ENCODE assay signal across 17 cellular contexts in the genomic region with DNA sequence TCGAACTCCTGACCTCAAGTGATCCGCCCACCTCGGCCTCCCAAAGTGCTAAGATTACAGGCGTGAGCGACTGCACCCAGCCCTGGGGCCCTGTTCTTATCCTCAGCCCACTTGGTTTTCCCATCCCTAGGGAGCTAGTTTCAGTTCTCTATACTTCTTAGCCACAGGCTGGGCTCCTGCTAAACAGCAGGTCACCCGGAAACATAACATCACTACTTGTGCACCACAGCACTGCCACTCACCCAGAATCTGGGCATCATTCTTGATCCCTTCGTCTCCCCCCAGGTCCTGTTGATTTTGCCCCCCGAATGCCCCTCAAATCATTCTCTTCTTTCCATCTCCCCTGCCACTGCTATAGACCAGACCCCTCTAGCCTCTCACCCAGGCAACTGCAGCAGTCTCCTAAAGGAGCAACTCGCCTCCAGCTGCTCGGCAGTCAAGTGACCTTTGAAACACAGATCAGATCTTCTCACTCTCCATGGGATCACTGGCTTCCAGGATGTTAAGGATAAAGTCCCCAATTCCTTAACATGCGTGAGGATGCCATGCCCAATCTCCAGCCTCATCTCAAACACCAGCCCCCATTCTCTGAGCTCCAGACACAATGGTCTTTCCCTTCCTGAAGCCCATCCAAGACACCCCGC. TPM values are rescaled to one million over a fixed set of nuclear protein-coding genes. Genes with fewer than 3 reads are reported as not detected.
DNase-seq lines count a peak whose midpoint lies in the region; ATAC-seq and TF ChIP-seq lines count a peak whose summit lies in the region.
"Had no signal": no experiment of that assay in that cellular context is flagged by ENCODE, and none has a peak within 500 bp of the region (broad histone marks: within the 10 kb centered on the region; RNA-seq: fewer than 3 reads in every experiment).

No MANE protein-coding gene starts in this region.

- H3K27ac Mint-ChIP-seq in memory B cell: no peak overlapping the region
- H3K27ac Mint-ChIP-seq: activated CD4-positive, alpha-beta T cell treated with anti-CD3 and anti-CD28 coated beads, Interleukin-2, amount 10 ng/mL, durations not matched to agents 7 days and 5 days; CD4-positive, CD25-positive, alpha-beta regulatory T cell had no signal

- H4K20me1 ChIP-seq in IMR-90 (ENCODE audit: insufficient read depth, low read length): no peaks in the 10 kb centered on the region

- no peaks in the 10 kb centered on the region for H3K9me3 Mint-ChIP-seq in memory B cell
- H3K9me3 Mint-ChIP-seq: activated CD4-positive, alpha-beta T cell treated with anti-CD3 and anti-CD28 coated beads, Interleukin-2, amount 10 ng/mL, durations not matched to agents 7 days and 5 days; CD4-positive, CD25-positive, alpha-beta regulatory T cell had no signal

- WGBS in IMR-90 (ENCODE audit: extremely low coverage in 2 of 2, insufficient read length in 1 of 2), 2 experiments: 94% methylated on average over 9 of the region's 12 CpGs; no CpG with 5 or more reads in 1 of the 2 experiments

- H3K36me3 Mint-ChIP-seq in memory B cell: no peaks in the 10 kb centered on the region
- H3K36me3 Mint-ChIP-seq: CD4-positive, CD25-positive, alpha-beta regulatory T cell had no signal

- peaks cover 8% of the 10 kb centered on the region for H3K4me1 Mint-ChIP-seq in memory B cell

- H3K4me3 ChIP-seq in IMR-90 (ENCODE audit: insufficient read depth, low read depth, low read length) (no peak overlapping the region), H7 (ENCODE audit: insufficient read depth, low read depth, low read length) (no peak overlapping the region)
- H3K4me3 ChIP-seq: breast epithelium, K562, vagina had no signal

- no peak for TF ChIP-seq POLR2A in IMR-90 (IDR thresholded peaks at IDR 0.05; ENCODE audit: low read depth, low read length)

- BruUV-seq in IMR-90 (replicated peaks; lab: Mats Ljungman, UMichigan): no TSS peak

- TF ChIP-seq RAD21 in IMR-90 (IDR thresholded peaks at IDR 0.05; ENCODE audit: low read length): no peak

- no peak overlapping the region for H2BK15ac ChIP-seq in IMR-90 (ENCODE audit: low read depth, low read length)

- TF ChIP-seq CTCF in IMR-90 (conservative IDR thresholded peaks at IDR 0.05; ENCODE audit: low read depth, low read length): no peak

- CTCF ChIA-PET in IMR-90 (lab: Yijun Ruan, JAX): interaction anchor here (1.2 kb wide), 3 partner anchors 40 to 126 kb away, joined by 3 to 5 read pairs (median 4); no protein-coding TSS in a partner anchor

- H2AFZ ChIP-seq in IMR-90 (replicated peaks; ENCODE audit: low read length, poor library complexity): no peak overlapping the region

- dilution Hi-C loops in IMR-90 (cut with HindIII; ENCODE audit: low sequenced_read_pairs, unreplicated experiment): no loop called here

- no peak overlapping the region for H2BK20ac ChIP-seq in IMR-90 (ENCODE audit: low read depth, low read length)

- H3K27me3 ChIP-seq in IMR-90 (ENCODE audit: control insufficient read depth, insufficient read depth, low read length): no peaks in the 10 kb centered on the region
- H3K27me3 ChIP-seq in H7 (ENCODE audit: control insufficient read depth, insufficient read depth, low read length): no peaks in the 10 kb centered on the region
- H3K27me3 ChIP-seq: breast epithelium, vagina had no signal

- peak overlapping the region; percentile 65 for H2AK9ac ChIP-seq in IMR-90 (replicated peaks; ENCODE audit: low read depth, low read length, poor library complexity)

- H3K79me1 ChIP-seq in IMR-90 (ENCODE audit: low read depth in 1 of 2, low read length in 2 of 2): no peaks in the 10 kb centered on the region; a peak in 1 of 4 replicates

- POLR2A ChIA-PET in IMR-90 (lab: Charles Lee; ENCODE audit: unreplicated experiment): no interaction called here

- H2AK5ac ChIP-seq in IMR-90 (ENCODE audit: low read depth, low read length): no peak overlapping the region

- no peaks in the 10 kb centered on the region for H3K9me1 ChIP-seq in IMR-90 (ENCODE audit: insufficient read depth, low read length)

- no peaks in the 10 kb centered on the region for H3K27me3 Mint-ChIP-seq in memory B cell

- H3K14ac ChIP-seq in IMR-90 (replicated peaks; ENCODE audit: low read depth, low read length): no peak overlapping the region

- no peak overlapping the region for H4K91ac ChIP-seq in IMR-90 (ENCODE audit: insufficient read depth, low read depth, low read length)

- H2BK120ac ChIP-seq in IMR-90 (ENCODE audit: low read depth, low read length): no peak overlapping the region

- H3K36me3 ChIP-seq in IMR-90 (ENCODE audit: control insufficient read depth, insufficient read depth, low read length): peaks cover 19% of the 10 kb centered on the region
- no peaks in the 10 kb centered on the region for H3K36me3 ChIP-seq in H7 (replicated peaks; ENCODE audit: control insufficient read depth, insufficient read depth, low read length)
- H3K36me3 ChIP-seq: breast epithelium had no signal

- H3K9ac ChIP-seq in IMR-90 (ENCODE audit: low read depth, low read length): no peak overlapping the region

- no peaks in the 10 kb centered on the region for H3K4me1 ChIP-seq in IMR-90 (ENCODE audit: control insufficient read depth, insufficient read depth, low read length)
- H3K4me1 ChIP-seq: breast epithelium, vagina had no signal

- no peak overlapping the region for H3K4ac ChIP-seq in IMR-90 (ENCODE audit: low read depth, low read length)

- no peaks in the 10 kb centered on the region for H3K9me3 ChIP-seq in IMR-90 (ENCODE audit: control insufficient read depth, insufficient read depth, low read length)
- H3K9me3 ChIP-seq: breast epithelium, vagina had no signal

- no peak overlapping the region for H3K56ac ChIP-seq in IMR-90 (ENCODE audit: extremely low read depth, insufficient read depth, low read length)

- no peak overlapping the region for H4K8ac ChIP-seq in IMR-90 (ENCODE audit: low read depth in 2 of 2, low read length in 2 of 2)

- ATAC-seq in IMR-90 (ENCODE audit: low read depth) (no peak), memory B cell (ENCODE audit: low read depth) (peak; percentile 18)
- ATAC-seq in activated CD4-positive, CD25-positive, alpha-beta regulatory T cell treated with anti-CD3 and anti-CD28 coated beads, Interleukin-2, amount 50 U/mL, for 24 hours: no peak

- no peak overlapping the region for H4K5ac ChIP-seq in IMR-90 (ENCODE audit: low read depth, low read length)

- intact Hi-C loops in IMR-90 (cut with micrococcal nuclease): no loop called here

- in situ Hi-C loops in IMR-90 (cut with MboI; ENCODE audit: low sequenced_read_pairs): loop anchor here (5.0 to 10.0 kb wide), 2 partner anchors 173 to 325 kb away; no protein-coding TSS in a partner anchor

- H3K18ac ChIP-seq in IMR-90 (ENCODE audit: low read depth, low read length): no peak overlapping the region

- no peak overlapping the region for H3K23ac ChIP-seq in IMR-90 (ENCODE audit: low read depth, low read length)

- no peak overlapping the region for H3K4me2 ChIP-seq in IMR-90 (ENCODE audit: low read depth, low read length)

- no peak overlapping the region for H2BK5ac ChIP-seq in IMR-90 (ENCODE audit: low read depth, low read length, poor library complexity, severe bottlenecking)

- H3K4me3 Mint-ChIP-seq in memory B cell: no peak overlapping the region
- H3K4me3 Mint-ChIP-seq: activated CD4-positive, alpha-beta T cell treated with anti-CD3 and anti-CD28 coated beads, Interleukin-2, amount 10 ng/mL, durations not matched to agents 7 days and 5 days had no signal

- H3K27ac ChIP-seq in IMR-90 (ENCODE audit: insufficient read depth, low read length): no peak overlapping the region
- H3K27ac ChIP-seq: breast epithelium, vagina had no signal

- DNase-seq in Ammon's horn (ENCODE audit: low spot score): peak; percentile 27
- DNase-seq in IMR-90: no peak
- DNase-seq in SKM-1 treated with dmso at 0.1 percent for 144 hours (lab: John Stamatoyannopoulos, UW; ENCODE audit: unreplicated experiment): peak; percentile 50
- DNase-seq in memory B cell (ENCODE audit: low spot score in 2 of 2): no peak
- no peak for DNase-seq in islet precursor cell
- no peak for DNase-seq in H7
- DNase-seq in dedifferentiated amniotic fluid mesenchymal stem cell (ENCODE audit: extremely low spot score): no peak
- DNase-seq: activated gamma-delta T cell, cortex of kidney, NCI-H2081 treated with DMSO at 0.1 percent for 48 hours, NCI-H446 treated with DMSO at 0.1 percent for 48 hours had no signal

TF ChIP-seq in IMR-90, 13 proteins besides CTCF, POLR2A, EP300 and RAD21:
- TF ChIP-seq SMC3 (IDR thresholded peaks at IDR 0.05; ENCODE audit: low read depth, low read length) (no peak), MXI1 (IDR thresholded peaks at IDR 0.05; ENCODE audit: borderline replicate concordance, low read depth, low read length) (no peak), MAZ (IDR thresholded peaks at IDR 0.05; ENCODE audit: borderline replicate concordance, low read depth, low read length) (no peak), NFE2L2 (IDR thresholded peaks at IDR 0.05; ENCODE audit: low read depth, low read length) (no peak), MAFK (IDR thresholded peaks at IDR 0.05; ENCODE audit: low read depth, low read length) (no peak), FOS (IDR thresholded peaks at IDR 0.05; ENCODE audit: low read depth, low read length) (no peak), CHD1 (IDR thresholded peaks at IDR 0.05; ENCODE audit: low read depth, low read length) (no peak)

RNA-seq across cellular contexts. Expression of a gene that starts 5.6 kb away (rescaled TPM):
- total RNA-seq in IMR-90 (2012; rRNA removed): 34.1 and 44.4 TPM in 2 replicates
- polyA plus RNA-seq in IMR-90 (2012; rRNA removed): 10.1 and 12.6 TPM in 2 replicates
- polyA plus RNA-seq in IMR-90 (2012; cell fraction: cytosol; rRNA removed): 5.4 and 8.9 TPM in 2 replicates
- polyA plus RNA-seq in IMR-90 (2012; cell fraction: nucleus; rRNA removed; ENCODE audit: low replicate concordance): 6.6 and 14.6 TPM in 2 replicates
- total RNA-seq in H7 (2014; rRNA removed; shearing (Covaris generic)): 39.6 and 62.8 TPM in 2 replicates

RNA-seq across cellular contexts. Expression of a gene that starts 13.3 kb away (rescaled TPM):
- total RNA-seq in IMR-90 (2012; rRNA removed): 3.9 and 5.6 TPM in 2 replicates
- polyA plus RNA-seq in IMR-90 (2012; rRNA removed): 7.7 and 8.8 TPM in 2 replicates
- polyA plus RNA-seq in IMR-90 (2012; cell fraction: cytosol; rRNA removed): 4.2 and 5.2 TPM in 2 replicates
- 5.4 and 10.6 TPM in 2 replicates for polyA plus RNA-seq in IMR-90 (2012; cell fraction: nucleus; rRNA removed; ENCODE audit: low replicate concordance)
- 2.1 and 2.6 TPM in 2 replicates for total RNA-seq in H7 (2014; rRNA removed; shearing (Covaris generic))
- total RNA-seq: activated CD4-positive, alpha-beta T cell treated with anti-CD3 and anti-CD28 coated beads, Interleukin-2, amount 10 ng/mL, durations not matched to agents 7 days and 5 days; CD4-positive, CD25-positive, alpha-beta regulatory T cell; K562 had no signal
- polyA plus RNA-seq: CD4-positive, CD25-positive, alpha-beta regulatory T cell; K562 had no signal

Comparison
In these comparisons a context has a peak if more than half of its experiments do, and no peak if none do; other contexts are left out.
1. DNase-seq: peak in Ammon's horn (single experiment) and SKM-1 treated with dmso at 0.1 percent for 144 hours (single experiment); none in IMR-90 (single experiment), memory B cell (0 of 2), islet precursor cell (single experiment), H7 (single experiment) and dedifferentiated amniotic fluid mesenchymal stem cell (single experiment).